ENCODE assay signal across 12 cellular contexts in the genomic region with DNA sequence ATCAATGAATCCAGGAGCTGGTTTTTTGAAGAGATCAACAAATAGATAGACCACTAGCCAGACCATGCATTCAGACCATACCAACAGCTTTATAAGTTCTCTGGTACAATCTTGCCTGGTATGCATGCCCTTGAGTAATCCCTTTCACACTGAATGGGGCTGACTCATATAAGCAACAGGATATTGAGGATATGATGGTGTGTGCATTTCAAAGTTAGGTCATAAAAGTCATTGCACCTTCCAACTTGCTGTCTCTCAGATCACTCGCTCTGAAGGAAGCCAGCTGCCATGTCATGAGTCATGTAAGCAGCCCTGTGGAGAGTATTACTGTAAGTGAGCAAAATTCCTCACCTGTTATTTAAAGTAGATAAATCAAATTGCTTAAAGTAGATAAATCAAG. TPM values are rescaled to one million over a fixed set of nuclear protein-coding genes. Genes with fewer than 3 reads are reported as not detected.
DNase-seq lines count a peak whose midpoint lies in the region; ATAC-seq, FAIRE-seq and TF ChIP-seq lines count a peak whose summit lies in the region.
"Had no signal": no experiment of that assay in that cellular context is flagged by ENCODE, and none has a peak within 500 bp of the region (broad histone marks: within the 10 kb centered on the region; RNA-seq: fewer than 3 reads in every experiment).

No MANE protein-coding gene starts in this region.

- peaks cover 22% of the 10 kb centered on the region for H3K9me3 Mint-ChIP-seq in activated naive CD8-positive, alpha-beta T cell treated with anti-CD3 and anti-CD28 coated beads, Interleukin-2, amount 10 ng/mL, durations not matched to agents 7 days and 5 days
- H3K9me3 Mint-ChIP-seq in activated naive CD8-positive, alpha-beta T cell treated with anti-CD3 and anti-CD28 coated beads for 36 hours, result peaks cover 28% of the 10 kb centered on the region

- no peak for DNase-seq in activated naive CD8-positive, alpha-beta T cell treated with anti-CD3 and anti-CD28 coated beads, Interleukin-2, amount 10 ng/mL, durations not matched to agents 7 days and 5 days
- no peak for DNase-seq in activated naive CD8-positive, alpha-beta T cell treated with anti-CD3 and anti-CD28 coated beads for 36 hours
- DNase-seq in RCC 7860 (ENCODE audit: low spot score) (peak; percentile 84), fibroblast of pulmonary artery (ENCODE audit: low read depth) (peak; percentile 96), NCI-H748 treated with DMSO at 0.1 percent for 48 hours (lab: John Stamatoyannopoulos, UW) (no peak), hippocampal formation (lab: John Stamatoyannopoulos, UW) (no peak)
- DNase-seq in stimulated activated naive CD8-positive, alpha-beta T cell treated with anti-CD3 and anti-CD28 coated beads, Interleukin-15, Interleukin-2, amounts not matched to agents 100 U/mL and 50 U/mL, for 24 hours, result no peak
- DNase-seq: Calu3, left cardiac atrium had no signal

- no peaks in the 10 kb centered on the region for H3K36me3 Mint-ChIP-seq in activated naive CD8-positive, alpha-beta T cell treated with anti-CD3 and anti-CD28 coated beads, Interleukin-2, amount 10 ng/mL, durations not matched to agents 7 days and 5 days
- peaks cover 3% of the 10 kb centered on the region for H3K36me3 Mint-ChIP-seq in activated naive CD8-positive, alpha-beta T cell treated with anti-CD3 and anti-CD28 coated beads for 36 hours
- H3K36me3 Mint-ChIP-seq: brain had no signal

- peak; percentile 73 for ATAC-seq in activated naive CD8-positive, alpha-beta T cell treated with anti-CD3 and anti-CD28 coated beads, Interleukin-2, amount 10 ng/mL, durations not matched to agents 7 days and 5 days (ENCODE audit: low read depth)
- peak; percentile 76 for ATAC-seq in stimulated activated naive CD8-positive, alpha-beta T cell treated with anti-CD3 and anti-CD28 coated beads, Interleukin-15, Interleukin-2, amounts not matched to agents 100 U/mL and 50 U/mL, for 24 hours
- ATAC-seq in HG02642 (IDR thresholded peaks at IDR 0.05; ENCODE audit: poor library complexity, unreplicated experiment), result no peak

- H3K4me3 ChIP-seq in fibroblast of pulmonary artery (replicated peaks; ENCODE audit: low read depth, low read length), result no peak overlapping the region

- H3K4me1 Mint-ChIP-seq in activated naive CD8-positive, alpha-beta T cell treated with anti-CD3 and anti-CD28 coated beads, Interleukin-2, amount 10 ng/mL, durations not matched to agents 7 days and 5 days, result no peaks in the 10 kb centered on the region
- no peaks in the 10 kb centered on the region for H3K4me1 Mint-ChIP-seq in activated naive CD8-positive, alpha-beta T cell treated with anti-CD3 and anti-CD28 coated beads for 36 hours

- TF ChIP-seq CTCF in fibroblast of pulmonary artery (IDR thresholded peaks at IDR 0.05; ENCODE audit: low read length, missing control alignments), result no peak

- H3K4me3 Mint-ChIP-seq in activated naive CD8-positive, alpha-beta T cell treated with anti-CD3 and anti-CD28 coated beads, Interleukin-2, amount 10 ng/mL, durations not matched to agents 7 days and 5 days, result no peak overlapping the region
- no peak overlapping the region for H3K4me3 Mint-ChIP-seq in activated naive CD8-positive, alpha-beta T cell treated with anti-CD3 and anti-CD28 coated beads for 36 hours
- H3K4me3 Mint-ChIP-seq: brain; T-helper 1 cell treated with Interleukin-12 subunit alpha and Interleukin-12 subunit beta and Interleukin-4 antibody, amounts not matched to agents 30 μg/mL and 1 μg/mL, for 36 hours had no signal

- no peak overlapping the region for H3K27ac Mint-ChIP-seq in activated naive CD8-positive, alpha-beta T cell treated with anti-CD3 and anti-CD28 coated beads, Interleukin-2, amount 10 ng/mL, durations not matched to agents 7 days and 5 days
- H3K27ac Mint-ChIP-seq in activated naive CD8-positive, alpha-beta T cell treated with anti-CD3 and anti-CD28 coated beads for 36 hours, result no peak overlapping the region
- H3K27ac Mint-ChIP-seq: brain; T-helper 1 cell treated with Interleukin-12 subunit alpha and Interleukin-12 subunit beta and Interleukin-4 antibody, amounts not matched to agents 30 μg/mL and 1 μg/mL, for 36 hours had no signal

- peaks cover 57% of the 10 kb centered on the region for H3K27me3 Mint-ChIP-seq in activated naive CD8-positive, alpha-beta T cell treated with anti-CD3 and anti-CD28 coated beads, Interleukin-2, amount 10 ng/mL, durations not matched to agents 7 days and 5 days
- H3K27me3 Mint-ChIP-seq in activated naive CD8-positive, alpha-beta T cell treated with anti-CD3 and anti-CD28 coated beads for 36 hours, result peaks cover 34% of the 10 kb centered on the region

- peak; percentile 75 for FAIRE-seq in RCC 7860 (lab: Jason Lieb, UNC)

- POLR2A ChIA-PET in activated naive CD8-positive, alpha-beta T cell treated with anti-CD3 and anti-CD28 coated beads, Interleukin-2, amount 10 ng/mL, durations not matched to agents 7 days and 5 days (lab: Charles Lee), result no interaction called here

RNA-seq across cellular contexts. Expression of a gene that starts 45.0 kb away (rescaled TPM):
- total RNA-seq in activated naive CD8-positive, alpha-beta T cell treated with anti-CD3 and anti-CD28 coated beads, Interleukin-2, amount 10 ng/mL, durations not matched to agents 7 days and 5 days, result not detected
- not detected for total RNA-seq in activated naive CD8-positive, alpha-beta T cell treated with anti-CD3 and anti-CD28 coated beads for 36 hours
- total RNA-seq: Calu3, left cardiac atrium had no signal

Comparison
In these comparisons a context has a peak if more than half of its experiments do, and no peak if none do; other contexts are left out.
1. DNase-seq: peak in RCC 7860 (single experiment) and fibroblast of pulmonary artery (single experiment); none in activated naive CD8-positive, alpha-beta T cell treated with anti-CD3 and anti-CD28 coated beads, Interleukin-2, amount 10 ng/mL, durations not matched to agents 7 days and 5 days (single experiment), activated naive CD8-positive, alpha-beta T cell treated with anti-CD3 and anti-CD28 coated beads for 36 hours (single experiment), stimulated activated naive CD8-positive, alpha-beta T cell treated with anti-CD3 and anti-CD28 coated beads, Interleukin-15, Interleukin-2, amounts not matched to agents 100 U/mL and 50 U/mL, for 24 hours (single experiment), NCI-H748 treated with DMSO at 0.1 percent for 48 hours (single experiment) and hippocampal formation (0 of 2).